Comparison of ENCODE assay signal across 1 cellular context in the genomic region with DNA sequence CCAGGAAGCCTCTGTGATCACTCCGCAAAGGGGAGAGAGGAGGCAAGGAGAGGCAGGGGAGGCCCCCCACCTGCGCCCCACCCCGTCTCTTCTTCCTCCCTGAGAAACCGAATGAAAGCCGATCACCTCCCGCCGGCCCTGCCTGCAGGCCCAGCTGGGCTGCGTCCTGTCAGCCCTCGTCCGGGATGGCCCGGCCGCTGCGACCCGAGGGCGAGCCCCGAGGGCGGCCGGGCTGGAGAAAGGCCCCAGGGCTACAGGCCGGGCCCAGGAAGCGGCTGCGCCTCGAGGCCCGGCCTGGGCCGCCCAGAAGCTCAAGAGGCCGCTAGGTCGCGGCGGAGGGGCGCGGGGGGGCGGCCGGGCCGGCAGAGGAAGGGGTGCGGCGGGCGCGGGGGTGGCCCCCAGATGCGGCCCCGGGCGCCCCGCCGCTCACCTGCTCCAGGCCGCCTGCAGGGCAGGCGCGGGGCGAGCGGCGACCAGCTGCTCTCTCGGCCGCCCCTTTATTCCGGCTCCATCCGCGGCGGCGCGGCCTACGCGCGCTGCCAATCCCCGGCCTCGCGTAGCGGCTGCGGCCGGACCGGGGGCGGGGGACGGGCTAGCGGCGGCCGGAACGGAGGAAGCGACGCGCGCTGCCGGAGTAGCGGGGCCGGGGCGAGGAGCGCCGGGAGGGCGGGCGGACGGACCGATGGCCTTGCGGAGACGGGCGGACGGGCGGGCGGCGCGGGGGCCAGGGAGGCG.
TF ChIP-seq lines count a peak whose summit lies in the region.

ZNF319 (minus strand) TSS at position 702 of the 735 bp plus-strand sequence. CDS start 2,407 bp downstream, outside the sequence.

TF ChIP-seq in HepG2, 621 proteins besides CTCF, POLR2A, EP300 and RAD21 (continued from another document and continues in another):
- TF ChIP-seq, protein P1, sequence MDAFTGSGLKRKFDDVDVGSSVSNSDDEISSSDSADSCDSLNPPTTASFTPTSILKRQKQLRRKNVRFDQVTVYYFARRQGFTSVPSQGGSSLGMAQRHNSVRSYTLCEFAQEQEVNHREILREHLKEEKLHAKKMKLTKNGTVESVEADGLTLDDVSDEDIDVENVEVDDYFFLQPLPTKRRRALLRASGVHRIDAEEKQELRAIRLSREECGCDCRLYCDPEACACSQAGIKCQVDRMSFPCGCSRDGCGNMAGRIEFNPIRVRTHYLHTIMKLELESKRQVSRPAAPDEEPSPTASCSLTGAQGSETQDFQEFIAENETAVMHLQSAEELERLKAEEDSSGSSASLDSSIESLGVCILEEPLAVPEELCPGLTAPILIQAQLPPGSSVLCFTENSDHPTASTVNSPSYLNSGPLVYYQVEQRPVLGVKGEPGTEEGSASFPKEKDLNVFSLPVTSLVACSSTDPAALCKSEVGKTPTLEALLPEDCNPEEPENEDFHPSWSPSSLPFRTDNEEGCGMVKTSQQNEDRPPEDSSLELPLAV (CRISPR knock-in tag; conservative IDR thresholded peaks at IDR 0.05; ENCODE audit: low read depth): peak; percentile 85; the same call in 1 of the 2 replicates
- TF ChIP-seq ZNF672 (CRISPR knock-in tag; IDR thresholded peaks at IDR 0.05): 0 out of 2 replicates have a peak, but pooled peaks have one; percentile 86
- peak; percentile 51 for TF ChIP-seq AGO2 (optimal IDR thresholded peaks at IDR 0.05; ENCODE audit: low read depth, low read length)
- peak; percentile 1; the same call in 1 of the 2 replicates for TF ChIP-seq NR2C2 (CRISPR knock-in tag; IDR thresholded peaks at IDR 0.05; ENCODE audit: borderline replicate concordance)
- 0 out of 2 replicates have a peak, but pooled peaks have one; percentile 17 for TF ChIP-seq ZNF619 (CRISPR knock-in tag; IDR thresholded peaks at IDR 0.05)
- TF ChIP-seq MTF2 (CRISPR knock-in tag; IDR thresholded peaks at IDR 0.05; ENCODE audit: borderline replicate concordance): 0 out of 2 replicates have a peak, but pooled peaks have one; percentile 0
- TF ChIP-seq, protein P2, sequence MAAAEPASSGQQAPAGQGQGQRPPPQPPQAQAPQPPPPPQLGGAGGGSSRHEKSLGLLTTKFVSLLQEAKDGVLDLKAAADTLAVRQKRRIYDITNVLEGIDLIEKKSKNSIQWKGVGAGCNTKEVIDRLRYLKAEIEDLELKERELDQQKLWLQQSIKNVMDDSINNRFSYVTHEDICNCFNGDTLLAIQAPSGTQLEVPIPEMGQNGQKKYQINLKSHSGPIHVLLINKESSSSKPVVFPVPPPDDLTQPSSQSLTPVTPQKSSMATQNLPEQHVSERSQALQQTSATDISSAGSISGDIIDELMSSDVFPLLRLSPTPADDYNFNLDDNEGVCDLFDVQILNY (CRISPR knock-in tag; conservative IDR thresholded peaks at IDR 0.05): peak; percentile 23; the same call in 1 of the 2 replicates
- TF ChIP-seq ZNF883 (CRISPR knock-in tag; IDR thresholded peaks at IDR 0.05; ENCODE audit: not compliant biosample characterization): peak; percentile 27
- TF ChIP-seq GABPA (IDR thresholded peaks at IDR 0.05; ENCODE audit: low read depth, low read length): peak; percentile 42
- no peak for TF ChIP-seq GABPA (CRISPR knock-in tag; IDR thresholded peaks at IDR 0.05; ENCODE audit: low read depth)
- TF ChIP-seq ZNF350 (CRISPR knock-in tag; IDR thresholded peaks at IDR 0.05; ENCODE audit: borderline replicate concordance, low read depth): no peak
- TF ChIP-seq, protein P3, sequence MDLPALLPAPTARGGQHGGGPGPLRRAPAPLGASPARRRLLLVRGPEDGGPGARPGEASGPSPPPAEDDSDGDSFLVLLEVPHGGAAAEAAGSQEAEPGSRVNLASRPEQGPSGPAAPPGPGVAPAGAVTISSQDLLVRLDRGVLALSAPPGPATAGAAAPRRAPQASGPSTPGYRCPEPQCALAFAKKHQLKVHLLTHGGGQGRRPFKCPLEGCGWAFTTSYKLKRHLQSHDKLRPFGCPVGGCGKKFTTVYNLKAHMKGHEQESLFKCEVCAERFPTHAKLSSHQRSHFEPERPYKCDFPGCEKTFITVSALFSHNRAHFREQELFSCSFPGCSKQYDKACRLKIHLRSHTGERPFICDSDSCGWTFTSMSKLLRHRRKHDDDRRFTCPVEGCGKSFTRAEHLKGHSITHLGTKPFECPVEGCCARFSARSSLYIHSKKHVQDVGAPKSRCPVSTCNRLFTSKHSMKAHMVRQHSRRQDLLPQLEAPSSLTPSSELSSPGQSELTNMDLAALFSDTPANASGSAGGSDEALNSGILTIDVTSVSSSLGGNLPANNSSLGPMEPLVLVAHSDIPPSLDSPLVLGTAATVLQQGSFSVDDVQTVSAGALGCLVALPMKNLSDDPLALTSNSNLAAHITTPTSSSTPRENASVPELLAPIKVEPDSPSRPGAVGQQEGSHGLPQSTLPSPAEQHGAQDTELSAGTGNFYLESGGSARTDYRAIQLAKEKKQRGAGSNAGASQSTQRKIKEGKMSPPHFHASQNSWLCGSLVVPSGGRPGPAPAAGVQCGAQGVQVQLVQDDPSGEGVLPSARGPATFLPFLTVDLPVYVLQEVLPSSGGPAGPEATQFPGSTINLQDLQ (CRISPR knock-in tag; IDR thresholded peaks at IDR 0.05): peak; percentile 10; the same call in 1 of the 2 replicates
- TF ChIP-seq ZNF784 (CRISPR knock-in tag; IDR thresholded peaks at IDR 0.05; ENCODE audit: borderline replicate concordance): 0 out of 2 replicates have a peak, but pooled peaks have one; percentile 36
- TF ChIP-seq ARID5B (CRISPR knock-in tag; IDR thresholded peaks at IDR 0.05): 0 out of 2 replicates have a peak, but pooled peaks have one; percentile 3
- peak; percentile 26; the same call in 1 of the 2 replicates for TF ChIP-seq ARNT2 (CRISPR knock-in tag; IDR thresholded peaks at IDR 0.05; ENCODE audit: low read depth)
- 0 out of 2 replicates have a peak, but pooled peaks have one; percentile 23 for TF ChIP-seq PRDM15 (CRISPR knock-in tag; IDR thresholded peaks at IDR 0.05)
- TF ChIP-seq, protein P4, sequence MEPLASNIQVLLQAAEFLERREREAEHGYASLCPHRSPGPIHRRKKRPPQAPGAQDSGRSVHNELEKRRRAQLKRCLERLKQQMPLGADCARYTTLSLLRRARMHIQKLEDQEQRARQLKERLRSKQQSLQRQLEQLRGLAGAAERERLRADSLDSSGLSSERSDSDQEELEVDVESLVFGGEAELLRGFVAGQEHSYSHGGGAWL (CRISPR knock-in tag; IDR thresholded peaks at IDR 0.05): peak; percentile 18; the same call in 1 of the 2 replicates
- no peak; the same call in 1 of the 2 replicates for TF ChIP-seq ZNF225 (CRISPR knock-in tag; IDR thresholded peaks at IDR 0.05)
- TF ChIP-seq GMEB1 (CRISPR knock-in tag; IDR thresholded peaks at IDR 0.05; ENCODE audit: borderline replicate concordance): 0 out of 2 replicates have a peak, but pooled peaks have one; percentile 2
- TF ChIP-seq, protein P5, sequence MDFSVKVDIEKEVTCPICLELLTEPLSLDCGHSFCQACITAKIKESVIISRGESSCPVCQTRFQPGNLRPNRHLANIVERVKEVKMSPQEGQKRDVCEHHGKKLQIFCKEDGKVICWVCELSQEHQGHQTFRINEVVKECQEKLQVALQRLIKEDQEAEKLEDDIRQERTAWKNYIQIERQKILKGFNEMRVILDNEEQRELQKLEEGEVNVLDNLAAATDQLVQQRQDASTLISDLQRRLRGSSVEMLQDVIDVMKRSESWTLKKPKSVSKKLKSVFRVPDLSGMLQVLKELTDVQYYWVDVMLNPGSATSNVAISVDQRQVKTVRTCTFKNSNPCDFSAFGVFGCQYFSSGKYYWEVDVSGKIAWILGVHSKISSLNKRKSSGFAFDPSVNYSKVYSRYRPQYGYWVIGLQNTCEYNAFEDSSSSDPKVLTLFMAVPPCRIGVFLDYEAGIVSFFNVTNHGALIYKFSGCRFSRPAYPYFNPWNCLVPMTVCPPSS (IDR thresholded peaks at IDR 0.05): no peak
- TF ChIP-seq ZNF484 (CRISPR knock-in tag; IDR thresholded peaks at IDR 0.05; ENCODE audit: borderline replicate concordance, low read depth): no peak
- TF ChIP-seq, protein P6, sequence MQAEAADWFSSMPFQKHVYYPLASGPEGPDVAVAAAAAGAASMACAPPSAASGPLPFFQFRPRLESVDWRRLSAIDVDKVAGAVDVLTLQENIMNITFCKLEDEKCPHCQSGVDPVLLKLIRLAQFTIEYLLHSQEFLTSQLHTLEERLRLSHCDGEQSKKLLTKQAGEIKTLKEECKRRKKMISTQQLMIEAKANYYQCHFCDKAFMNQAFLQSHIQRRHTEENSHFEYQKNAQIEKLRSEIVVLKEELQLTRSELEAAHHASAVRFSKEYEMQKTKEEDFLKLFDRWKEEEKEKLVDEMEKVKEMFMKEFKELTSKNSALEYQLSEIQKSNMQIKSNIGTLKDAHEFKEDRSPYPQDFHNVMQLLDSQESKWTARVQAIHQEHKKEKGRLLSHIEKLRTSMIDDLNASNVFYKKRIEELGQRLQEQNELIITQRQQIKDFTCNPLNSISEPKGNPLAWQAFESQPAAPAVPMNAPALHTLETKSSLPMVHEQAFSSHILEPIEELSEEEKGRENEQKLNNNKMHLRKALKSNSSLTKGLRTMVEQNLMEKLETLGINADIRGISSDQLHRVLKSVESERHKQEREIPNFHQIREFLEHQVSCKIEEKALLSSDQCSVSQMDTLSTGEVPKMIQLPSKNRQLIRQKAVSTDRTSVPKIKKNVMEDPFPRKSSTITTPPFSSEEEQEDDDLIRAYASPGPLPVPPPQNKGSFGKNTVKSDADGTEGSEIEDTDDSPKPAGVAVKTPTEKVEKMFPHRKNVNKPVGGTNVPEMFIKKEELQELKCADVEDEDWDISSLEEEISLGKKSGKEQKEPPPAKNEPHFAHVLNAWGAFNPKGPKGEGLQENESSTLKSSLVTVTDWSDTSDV (CRISPR knock-in tag; IDR thresholded peaks at IDR 0.05): no peak
- TF ChIP-seq ASH2L (IDR thresholded peaks at IDR 0.05; ENCODE audit: insufficient read length, low read depth, low read length): peak; percentile 3
- TF ChIP-seq MED13 (CRISPR knock-in tag; IDR thresholded peaks at IDR 0.05): peak; percentile 20; the same call in 1 of the 2 replicates
- TF ChIP-seq ZNF598 (CRISPR knock-in tag; IDR thresholded peaks at IDR 0.05; ENCODE audit: borderline replicate concordance): no peak
- peak; percentile 75 for TF ChIP-seq ZMAT3 (CRISPR knock-in tag; conservative IDR thresholded peaks at IDR 0.05)
- TF ChIP-seq ZNF263 (CRISPR knock-in tag; IDR thresholded peaks at IDR 0.05): peak; percentile 5; the same call in 1 of the 2 replicates
